Comparison of ENCODE assay signal across 16 cellular contexts in the genomic region with DNA sequence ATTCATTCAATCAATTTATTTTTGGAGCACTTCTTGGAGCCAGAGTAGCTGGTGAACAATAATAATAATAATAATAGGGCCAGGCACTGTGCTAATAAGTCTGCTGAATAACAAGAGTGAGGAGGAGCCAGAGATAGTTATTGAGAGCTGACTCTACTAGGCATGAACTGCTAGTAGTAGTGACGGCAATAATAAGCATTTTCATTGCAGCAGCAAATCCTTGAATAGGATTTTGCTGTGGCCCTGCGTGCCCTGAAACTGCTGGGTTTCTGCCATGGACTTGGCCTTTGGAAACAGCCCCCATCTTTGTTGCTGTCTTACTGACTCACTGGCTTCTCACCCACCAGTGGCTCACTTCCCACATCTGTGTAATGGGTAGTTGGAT.
DNase-seq lines count a peak whose midpoint lies in the region; ATAC-seq and TF ChIP-seq lines count a peak whose summit lies in the region.
"Had no signal": no experiment of that assay in that cellular context is flagged by ENCODE, and none has a peak within 500 bp of the region (broad histone marks: within the 10 kb centered on the region; RNA-seq: fewer than 3 reads in every experiment).

No MANE protein-coding gene starts in this region.

- no peaks in the 10 kb centered on the region for H3K27me3 Mint-ChIP-seq in chondrocyte (ENCODE audit: low read depth)

- no peaks in the 10 kb centered on the region for H3K9me3 ChIP-seq in HUES48 (ENCODE audit: control insufficient read depth, insufficient read depth, low read length)
- no peaks in the 10 kb centered on the region for H3K9me3 ChIP-seq in subcutaneous abdominal adipose tissue (ENCODE audit: control insufficient read depth in 5 of 5, low read length in 5 of 5)
- H3K9me3 ChIP-seq: prostate gland had no signal

- no peak for TF ChIP-seq CTCF in chondrocyte (IDR thresholded peaks at IDR 0.05)

- H3K36me3 ChIP-seq in HUES48 (ENCODE audit: control insufficient read depth, insufficient read depth, low read length) (no peaks in the 10 kb centered on the region), mesendoderm (ENCODE audit: control insufficient read depth, insufficient read depth, low read length) (no peaks in the 10 kb centered on the region), subcutaneous abdominal adipose tissue (ENCODE audit: control insufficient read depth in 5 of 5, insufficient read depth in 5 of 5, low read length in 5 of 5) (no peaks in the 10 kb centered on the region)
- H3K36me3 ChIP-seq: heart right ventricle, prostate gland had no signal

- H3K27ac Mint-ChIP-seq in chondrocyte (ENCODE audit: unreplicated experiment) = peak overlapping the region; percentile 97
- H3K27ac Mint-ChIP-seq: activated CD8-positive, alpha-beta T cell treated with anti-CD3 and anti-CD28 coated beads, Interleukin-2, amount 10 ng/mL, durations not matched to agents 7 days and 5 days had no signal

- no peaks in the 10 kb centered on the region for H3K79me1 ChIP-seq in mesendoderm (ENCODE audit: low read length)

- H3K9ac ChIP-seq in HUES48 (ENCODE audit: low read depth, low read length) = no peak overlapping the region
- no peak overlapping the region for H3K9ac ChIP-seq in mesendoderm (ENCODE audit: low read length)
- no peak overlapping the region for H3K9ac ChIP-seq in subcutaneous abdominal adipose tissue (ENCODE audit: low read length in 5 of 5)

- H3K4me3 ChIP-seq in HUES48 (ENCODE audit: low read depth, low read length) (no peak overlapping the region), mesendoderm (ENCODE audit: low read length) (no peak overlapping the region), subcutaneous abdominal adipose tissue (ENCODE audit: low read depth in 1 of 5, low read length in 5 of 5) (no peak overlapping the region)
- H3K4me3 ChIP-seq: heart right ventricle, prostate gland had no signal

- H4K5ac ChIP-seq in mesendoderm (ENCODE audit: low read length) = no peak overlapping the region

- no peaks in the 10 kb centered on the region for H3K36me3 Mint-ChIP-seq in chondrocyte (ENCODE audit: low read depth)

- no peak overlapping the region for H3K23ac ChIP-seq in mesendoderm (ENCODE audit: low read length)

- no peak for ATAC-seq in GM18517 (IDR thresholded peaks at IDR 0.05; ENCODE audit: unreplicated experiment)
- ATAC-seq: activated CD8-positive, alpha-beta T cell treated with anti-CD3 and anti-CD28 coated beads, Interleukin-2, amount 10 ng/mL, durations not matched to agents 7 days and 5 days had no signal

- H2BK5ac ChIP-seq in mesendoderm (ENCODE audit: low read length) = no peak overlapping the region

- peak overlapping the region; percentile 35 for H2BK120ac ChIP-seq in mesendoderm (ENCODE audit: low read depth, low read length)

- no peaks in the 10 kb centered on the region for H3K79me2 ChIP-seq in mesendoderm (ENCODE audit: control insufficient read depth, insufficient read depth, low read length)

- no CpG with 5 or more reads among the region's 2 CpGs for WGBS in mesendoderm (ENCODE audit: extremely low coverage, insufficient coverage, low lambda C conversion rate)

- H3K9me3 Mint-ChIP-seq in chondrocyte (ENCODE audit: low read depth) = no peaks in the 10 kb centered on the region

- H3K4me1 Mint-ChIP-seq in chondrocyte (ENCODE audit: low read depth) = peaks cover 76% of the 10 kb centered on the region

- DNase-seq in chondrocyte (ENCODE audit: low spot score) = no peak
- DNase-seq in mesendoderm = no peak
- DNase-seq in stimulated activated naive CD4-positive, alpha-beta T cell treated with Interleukin-2 at 50 U/mL for 16 hours (lab: John Stamatoyannopoulos, UW) = no peak
- DNase-seq in stimulated activated CD4-positive, alpha-beta T cell treated with anti-CD3 and anti-CD28 coated beads, Interleukin-4, amount 100 ng/mL, for 4 hours = no peak
- no peak for DNase-seq in NOMO-1 treated with dmso at 0.1 percent for 144 hours (lab: John Stamatoyannopoulos, UW; ENCODE audit: unreplicated experiment)
- DNase-seq: activated CD8-positive, alpha-beta T cell treated with anti-CD3 and anti-CD28 coated beads, Interleukin-2, amount 10 ng/mL, durations not matched to agents 7 days and 5 days; DND-41; NCI-H1930; OCI-M1; substantia nigra had no signal

- H3K56ac ChIP-seq in mesendoderm (ENCODE audit: low read length) = peak overlapping the region; percentile 11

- H3K4me1 ChIP-seq in HUES48 (ENCODE audit: control insufficient read depth, insufficient read depth, low read length) (peaks cover 30% of the 10 kb centered on the region), mesendoderm (ENCODE audit: control insufficient read depth, low read depth, low read length) (no peaks in the 10 kb centered on the region), subcutaneous abdominal adipose tissue (ENCODE audit: control insufficient read depth in 5 of 5, insufficient read depth in 5 of 5, low read length in 5 of 5) (peaks cover 4 to 27% (median 19%) of the 10 kb centered on the region in 5 donors)
- H3K4me1 ChIP-seq: prostate gland had no signal

- H3K4ac ChIP-seq in mesendoderm (ENCODE audit: low read depth, low read length) = no peak overlapping the region

- H2AK5ac ChIP-seq in mesendoderm (ENCODE audit: low read length) = no peak overlapping the region

- H3K4me3 Mint-ChIP-seq in chondrocyte (ENCODE audit: unreplicated experiment) = no peak overlapping the region
- H3K4me3 Mint-ChIP-seq: activated CD8-positive, alpha-beta T cell treated with anti-CD3 and anti-CD28 coated beads, Interleukin-2, amount 10 ng/mL, durations not matched to agents 7 days and 5 days had no signal

- H3K27me3 ChIP-seq in HUES48 (ENCODE audit: control insufficient read depth, insufficient read depth, low read length) (no peaks in the 10 kb centered on the region), mesendoderm (ENCODE audit: insufficient read depth, low read length, poor library complexity) (no peaks in the 10 kb centered on the region), subcutaneous abdominal adipose tissue (ENCODE audit: control insufficient read depth in 5 of 5, insufficient read depth in 4 of 5, low read length in 5 of 5) (no peaks in the 10 kb centered on the region)

- no peak overlapping the region for H3K4me2 ChIP-seq in mesendoderm (ENCODE audit: low read length)

- H3K18ac ChIP-seq in mesendoderm (ENCODE audit: low read length) = no peak overlapping the region

- peak overlapping the region; percentile 80 for H3K27ac ChIP-seq in HUES48 (ENCODE audit: low read depth, low read length)
- H3K27ac ChIP-seq in mesendoderm (ENCODE audit: low read depth, low read length) = no peak overlapping the region
- peak overlapping the region; percentile 24 for H3K27ac ChIP-seq in subcutaneous abdominal adipose tissue (ENCODE audit: low read depth, low read length)
- H3K27ac ChIP-seq: prostate gland, VCaP had no signal

- no peak overlapping the region for H4K8ac ChIP-seq in mesendoderm (ENCODE audit: low read depth, low read length)

- no peak overlapping the region for H2BK15ac ChIP-seq in mesendoderm (replicated peaks; ENCODE audit: low read depth)
